27 cellular contexts compared by ENCODE assay signal in genomic region chr12:107102294-107102693, GRCh38.
"Had no signal": no experiment of that assay in that cellular context is flagged by ENCODE, and none has a peak within 500 bp of the region (broad histone marks: within the 10 kb centered on the region; RNA-seq: fewer than 3 reads in every experiment).

No MANE protein-coding gene starts in this region.

- FAIRE-seq: urothelium cell line had no signal

- H3K36me3 ChIP-seq: stomach, suprapubic skin, thoracic aorta, thyroid gland, tibial artery, tibial nerve, transverse colon, upper lobe of left lung, upper lobe of right lung, uterus, vagina had no signal

- DNase-seq: stimulated activated CD4-positive, alpha-beta T cell treated with anti-CD3 and anti-CD28 coated beads, Interleukin-2, amount 100 ng/mL, for 48 hours; stimulated activated CD4-positive, alpha-beta T cell treated with anti-CD3 and anti-CD28 coated beads, Interleukin-4, amount 100 ng/mL, for 1 hour; stimulated activated CD4-positive, alpha-beta T cell treated with anti-CD3 and anti-CD28 coated beads, Interleukin-4, amount 100 ng/mL, for 24 hours; stimulated activated CD4-positive, alpha-beta T cell treated with anti-CD3 and anti-CD28 coated beads, Interleukin-4, amount 100 ng/mL, for 4 hours; stimulated activated CD8-positive, alpha-beta memory T cell treated with anti-CD3 and anti-CD28 coated beads, Interleukin-4, amount 100 ng/mL, for 48 hours; stimulated activated naive B cell treated with anti-CD40 and anti-IgM and Interleukin-4, amounts not matched to agents 10 μg/mL and 1 μg/mL and 100 μg/mL, for 72 hours; stimulated activated naive CD4-positive, alpha-beta T cell; stimulated activated naive CD4-positive, alpha-beta T cell treated with Interleukin-2 at 50 U/mL for 16 hours; stimulated activated naive CD8-positive, alpha-beta T cell treated with anti-CD3 and anti-CD28 coated beads, Interleukin-15, amount 100 ng/mL, for 72 hours; stimulated activated naive CD8-positive, alpha-beta T cell treated with anti-CD3 and anti-CD28 coated beads, Interleukin-15, Interleukin-2, amounts not matched to agents 100 U/mL and 50 U/mL, for 24 hours; stomach; substantia nigra; testis; thyroid gland; tibial artery; transverse colon; trophoblast cell; upper lobe of left lung; upper lobe of right lung; uterus had no signal

- H3K4me3 ChIP-seq: stomach, suprapubic skin, testis, thoracic aorta, thyroid gland, tibial artery, tibial nerve, transverse colon, upper lobe of left lung, upper lobe of right lung, uterus, vagina had no signal

- H3K9me3 ChIP-seq: stomach, suprapubic skin, testis, thoracic aorta, thyroid gland, tibial artery, tibial nerve, transverse colon, upper lobe of left lung, upper lobe of right lung, uterus, vagina had no signal

- ATAC-seq: stimulated activated effector memory CD8-positive, alpha-beta T cell treated with anti-CD3 and anti-CD28 coated beads, Interleukin-12 subunit alpha, Interleukin-12 subunit beta, amount 100 ng/mL, for 72 hours; stimulated activated memory B cell treated with anti-CD40 and anti-IgM and Interleukin-4, amounts not matched to agents 10 μg/mL and 1 μg/mL and 100 μg/mL, for 72 hours; stimulated activated naive B cell treated with anti-CD40 and anti-IgM and Interleukin-4, amounts not matched to agents 10 μg/mL and 1 μg/mL and 100 μg/mL, for 72 hours; stimulated activated naive CD8-positive, alpha-beta T cell treated with anti-CD3 and anti-CD28 coated beads, Interleukin-15, amount 100 ng/mL, for 72 hours; stimulated activated naive CD8-positive, alpha-beta T cell treated with anti-CD3 and anti-CD28 coated beads, Interleukin-15, Interleukin-2, amounts not matched to agents 100 U/mL and 50 U/mL, for 24 hours; upper lobe of right lung had no signal

- H3K27ac ChIP-seq: stomach, suprapubic skin, testis, thoracic aorta, thyroid gland, tibial artery, tibial nerve, transverse colon, upper lobe of left lung, upper lobe of right lung, uterus, vagina had no signal

- H3K4me1 ChIP-seq: testis, upper lobe of left lung, uterus, vagina had no signal

- H3K27me3 ChIP-seq: stomach, suprapubic skin, testis, thyroid gland, tibial artery, tibial nerve, transverse colon, upper lobe of left lung, upper lobe of right lung, uterus, vagina had no signal
